Comparison of ENCODE assay signal across 10 cellular contexts in the genomic region with DNA sequence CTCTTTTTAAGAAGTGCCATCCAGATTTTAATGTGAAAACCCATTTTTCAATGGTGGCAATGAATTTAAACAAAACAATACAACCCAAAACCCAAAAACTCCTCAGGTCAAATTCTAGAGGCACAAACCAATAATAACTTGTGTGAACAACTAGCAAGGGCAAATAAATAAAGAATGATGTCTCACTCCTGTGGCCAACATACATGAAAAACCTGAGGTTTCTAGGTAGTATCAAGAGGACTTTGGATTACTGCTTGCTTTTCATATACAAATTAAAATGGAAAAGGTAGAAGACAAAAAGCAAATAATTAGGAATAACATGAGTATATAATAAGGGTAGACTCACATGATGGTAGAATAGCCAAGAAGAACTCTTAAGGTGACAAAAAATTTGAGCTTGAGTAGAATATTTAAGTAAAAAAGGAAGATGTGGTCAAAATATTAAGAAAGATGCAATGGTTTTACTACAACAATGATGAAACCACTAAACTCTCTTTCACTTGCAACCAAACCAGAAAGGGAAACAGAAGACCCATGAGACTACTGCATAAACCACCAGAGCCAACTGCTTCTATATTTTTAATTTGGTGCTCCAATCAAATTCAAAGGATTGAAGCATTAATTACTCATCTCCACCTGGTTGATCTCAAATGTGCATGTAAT. TPM values are rescaled to one million over a fixed set of nuclear protein-coding genes. Genes with fewer than 3 reads are reported as not detected.
A peak's percentile ranks its signal among the peaks of the same experiment; 100 is the strongest.
DNase-seq lines count a peak whose midpoint lies in the region; ATAC-seq, FAIRE-seq and TF ChIP-seq lines count a peak whose summit lies in the region.
"Had no signal": no experiment of that assay in that cellular context is flagged by ENCODE, and none has a peak within 500 bp of the region (broad histone marks: within the 10 kb centered on the region; RNA-seq: fewer than 3 reads in every experiment).

No MANE protein-coding gene starts in this region.

- TF ChIP-seq EP300 in GM12878 (IDR thresholded peaks at IDR 0.05; ENCODE audit: borderline replicate concordance in 1 of 2, control insufficient read depth in 1 of 2, low read depth in 2 of 2, low read length in 2 of 2), result peak; percentile 45 to 53; a peak in 2 of 4 replicates
- no peak for TF ChIP-seq EP300 in HepG2 (IDR thresholded peaks at IDR 0.05; ENCODE audit: low read depth in 2 of 2, low read length in 2 of 2)
- no peak for TF ChIP-seq EP300 in HepG2 (CRISPR knock-in tag; IDR thresholded peaks at IDR 0.05; ENCODE audit: borderline replicate concordance)

- no peak for TF ChIP-seq RAD21 in GM12878 (IDR thresholded peaks at IDR 0.05; ENCODE audit: insufficient read depth, low read depth, low read length)
- no peak for TF ChIP-seq RAD21 in HepG2 (CRISPR knock-in tag; IDR thresholded peaks at IDR 0.05)

- TF ChIP-seq POLR2A in GM12878 (IDR thresholded peaks at IDR 0.05; ENCODE audit: low read depth, low read length) (no peak), HepG2 (IDR thresholded peaks at IDR 0.05; ENCODE audit: insufficient read depth in 1 of 2, low read depth in 2 of 2, low read length in 2 of 2) (no peak)

- TF ChIP-seq CTCF in GM12878 (IDR thresholded peaks at IDR 0.05 in 2 of 3, conservative IDR thresholded peaks at IDR 0.05 in 1 of 3; ENCODE audit: control insufficient read depth in 2 of 3, extremely low read depth in 1 of 3, insufficient read depth in 1 of 3, low read depth in 3 of 3, low read length in 3 of 3), result no peak
- TF ChIP-seq CTCF in HepG2 (CRISPR knock-in tag; IDR thresholded peaks at IDR 0.05), result no peak
- TF ChIP-seq CTCF in OCI-LY7 (conservative IDR thresholded peaks at IDR 0.05; ENCODE audit: low read length), result no peak

- H3K27ac ChIP-seq in GM12878 (ENCODE audit: control insufficient read depth, insufficient read depth) (no peak overlapping the region), HepG2 (ENCODE audit: extremely low read length, insufficient read depth, low read length) (no peak overlapping the region), OCI-LY7 (ENCODE audit: low read depth, low read length, poor library complexity, severe bottlenecking) (no peak overlapping the region)
- no peak overlapping the region for H3K27ac ChIP-seq in CD8-positive, alpha-beta memory T cell (ENCODE audit: low read depth, low read length)
- H3K27ac ChIP-seq: cardiac muscle cell had no signal

- no peak overlapping the region for H3K4me3 ChIP-seq in GM12878
- H3K4me3 ChIP-seq in HepG2 (replicated peaks in 1 of 3; ENCODE audit: insufficient read depth in 1 of 3, low read depth in 2 of 3, low read length in 3 of 3), result no peak overlapping the region
- H3K4me3 ChIP-seq in OCI-LY7 (ENCODE audit: low read depth, low read length, poor library complexity, severe bottlenecking), result no peak overlapping the region
- no peak overlapping the region for H3K4me3 ChIP-seq in CD8-positive, alpha-beta memory T cell (ENCODE audit: low read length)
- H3K4me3 ChIP-seq: cardiac muscle cell had no signal

- H3K27me3 Mint-ChIP-seq in CD8-positive, alpha-beta memory T cell, result no peaks in the 10 kb centered on the region

- H3K36me3 ChIP-seq in GM12878 (ENCODE audit: control insufficient read depth in 2 of 2, insufficient read depth in 2 of 2, low read length in 1 of 2) (peaks cover 3 to 21% of the 10 kb centered on the region in 2 experiments; a peak in 3 of 4 replicates), HepG2 (replicated peaks in 1 of 2; ENCODE audit: control insufficient read depth in 1 of 2, insufficient read depth in 2 of 2, low read length in 2 of 2) (peaks cover 25 to 74% of the 10 kb centered on the region in 2 experiments), OCI-LY7 (ENCODE audit: insufficient read depth, low read length) (peaks cover 86% of the 10 kb centered on the region)
- H3K36me3 ChIP-seq in CD8-positive, alpha-beta memory T cell (ENCODE audit: insufficient read depth, low read length), result peaks cover 24% of the 10 kb centered on the region

- POLR2A ChIA-PET in GM12878 (lab: Charles Lee) (interaction anchor here (0.6 to 2.0 kb wide), 11 partner anchors 9 to 256 kb away, joined by 3 to 9 read pairs (median 3); no protein-coding TSS in a partner anchor), HepG2 (lab: Yijun Ruan, JAX) (no interaction called here), OCI-LY7 (lab: Charles Lee) (interaction anchor here (0.6 to 2.5 kb wide), 6 partner anchors 14 to 276 kb away, joined by 3 to 7 read pairs (median 5); no protein-coding TSS in a partner anchor)
- POLR2A ChIA-PET in CD8-positive, alpha-beta memory T cell (lab: Charles Lee), result no interaction called here

- H3K9me3 Mint-ChIP-seq in CD8-positive, alpha-beta memory T cell, result no peaks in the 10 kb centered on the region

- SMC1A ChIA-PET in GM12878 (lab: Charles Lee; ENCODE audit: uncharacterized antibody, unreplicated experiment), result interaction anchor here (0.6 to 6.2 kb wide), 24 partner anchors 8 to 450 kb away, joined by 3 to 42 read pairs (median 6); a partner anchor contains a TSS

- RAD21 ChIA-PET in GM12878 (lab: Charles Lee; ENCODE audit: unreplicated experiment), result interaction anchor here (0.6 to 3.1 kb wide), 20 partner anchors 12 to 452 kb away, joined by 3 to 11 read pairs (median 4); a partner anchor contains a TSS

- H2AFZ ChIP-seq in GM12878 (ENCODE audit: control insufficient read depth, low read depth, low read length) (no peak overlapping the region), HepG2 (ENCODE audit: low read length) (no peak overlapping the region), OCI-LY7 (ENCODE audit: low read length) (no peak overlapping the region)

- H3K9me2 ChIP-seq in OCI-LY7 (ENCODE audit: insufficient read depth, low read length), result no peaks in the 10 kb centered on the region

- FAIRE-seq in GM12878 (lab: Jason Lieb, UNC) (peak; percentile 77), HepG2 (lab: Jason Lieb, UNC) (no peak)

- peaks cover 6% of the 10 kb centered on the region for H3K4me1 ChIP-seq in GM12878 (ENCODE audit: control insufficient read depth, insufficient read depth, low read length)
- H3K4me1 ChIP-seq in HepG2 (ENCODE audit: insufficient read depth, low read length), result no peaks in the 10 kb centered on the region
- peaks cover 8% of the 10 kb centered on the region for H3K4me1 ChIP-seq in OCI-LY7 (ENCODE audit: insufficient read depth, low read length, poor library complexity, severe bottlenecking)
- no peaks in the 10 kb centered on the region for H3K4me1 ChIP-seq in CD8-positive, alpha-beta memory T cell (ENCODE audit: insufficient read depth, low read length)

- DNase-seq in GM12878 (ENCODE audit: low read depth, low spot score) (no peak), HepG2 (ENCODE audit: low spot score) (no peak), OCI-LY7 (ENCODE audit: low spot score) (no peak)
- DNase-seq in CD8-positive, alpha-beta memory T cell, result no peak
- DNase-seq: NCI-H69 had no signal

- ATAC-seq in GM18861 (IDR thresholded peaks at IDR 0.05; ENCODE audit: unreplicated experiment) (peak; percentile 86), GM21737 (IDR thresholded peaks at IDR 0.05; ENCODE audit: unreplicated experiment) (peak; percentile 64), HG03460 (IDR thresholded peaks at IDR 0.05; ENCODE audit: unreplicated experiment) (peak; percentile 87), GM12878 (peak; percentile 95), HepG2 (no peak), SK-N-SH treated with all-trans-retinoic acid at 6 μM for 48 hours (no peak)

- H3K79me2 ChIP-seq in GM12878 (ENCODE audit: control insufficient read depth, insufficient read depth, low read length), result no peaks in the 10 kb centered on the region; the same call in 1 of the 2 replicates
- H3K79me2 ChIP-seq in HepG2 (ENCODE audit: insufficient read depth, low read length), result peaks cover 3% of the 10 kb centered on the region
- peaks cover 20% of the 10 kb centered on the region; the same call in 1 of the 2 replicates for H3K79me2 ChIP-seq in OCI-LY7 (ENCODE audit: insufficient read depth, low read depth, low read length)

- peaks cover 5 to 21% (median 12%) of the 10 kb centered on the region in 3 donors for H3K4me1 Mint-ChIP-seq in CD8-positive, alpha-beta memory T cell

- peaks cover 7 to 66% (median 17%) of the 10 kb centered on the region in 3 donors for H3K36me3 Mint-ChIP-seq in CD8-positive, alpha-beta memory T cell

- BruUV-seq in GM12878 (replicated peaks; lab: Mats Ljungman, UMichigan) (no TSS peak), HepG2 (replicated peaks; lab: Mats Ljungman, UMichigan) (no TSS peak), OCI-LY7 (replicated peaks; lab: Mats Ljungman, UMichigan) (no TSS peak)

- H3K4me3 Mint-ChIP-seq in CD8-positive, alpha-beta memory T cell, result no peak overlapping the region

- in situ Hi-C loops in GM12878 (cut with MboI), result no loop called here
- in situ Hi-C loops in HepG2 (cut with HindIII; ENCODE audit: extremely low pct_ligation_motif_present, low pct_unique_long_range_greater_than_20kb), result no loop called here

- H3K27ac Mint-ChIP-seq in CD8-positive, alpha-beta memory T cell, result peak overlapping the region in 4 of 8 donors; percentile 15 to 72 (median 30)

- H3K9me3 ChIP-seq in GM12878 (replicated peaks; ENCODE audit: control insufficient read depth, insufficient read depth, low read length) (no peaks in the 10 kb centered on the region), HepG2 (ENCODE audit: low read length) (no peaks in the 10 kb centered on the region), OCI-LY7 (ENCODE audit: low read length) (peaks cover 6% of the 10 kb centered on the region; the same call in 1 of the 2 replicates)
- no peaks in the 10 kb centered on the region for H3K9me3 ChIP-seq in CD8-positive, alpha-beta memory T cell (ENCODE audit: low read length)

- no peak overlapping the region for H3K9ac ChIP-seq in GM12878 (ENCODE audit: control insufficient read depth, insufficient read depth, low read length)
- no peak overlapping the region for H3K9ac ChIP-seq in HepG2 (ENCODE audit: insufficient read depth, low read depth, low read length)

- no peaks in the 10 kb centered on the region for H4K20me1 ChIP-seq in GM12878 (ENCODE audit: control insufficient read depth, insufficient read depth)
- 0 out of 2 replicates have a peak, but pooled peaks cover 4% of the 10 kb centered on the region for H4K20me1 ChIP-seq in HepG2 (ENCODE audit: insufficient read depth, low read length)
- no peaks in the 10 kb centered on the region for H4K20me1 ChIP-seq in OCI-LY7 (ENCODE audit: insufficient read depth, low read length)

- intact Hi-C loops in GM12878 (cut with micrococcal nuclease; ENCODE audit: unreplicated experiment), result loop anchor here (5.0 kb wide), 2 partner anchors 185 to 200 kb away; a partner anchor contains a TSS
- intact Hi-C loops in HepG2 (cut with micrococcal nuclease; ENCODE audit: unreplicated experiment), result loop anchor here (1.0 kb wide), 1 partner anchor 35 kb away; no protein-coding TSS in a partner anchor
- intact Hi-C loops in OCI-LY7 (cut with micrococcal nuclease; ENCODE audit: unreplicated experiment), result no loop called here

- H3K27me3 ChIP-seq in GM12878 (replicated peaks in 1 of 2; ENCODE audit: control insufficient read depth in 2 of 2, insufficient read depth in 2 of 2, low read length in 1 of 2), result no peaks in the 10 kb centered on the region
- H3K27me3 ChIP-seq in HepG2 (ENCODE audit: control insufficient read depth in 1 of 2, insufficient read depth in 2 of 2, low read length in 2 of 2), result no peaks in the 10 kb centered on the region
- H3K27me3 ChIP-seq in CD8-positive, alpha-beta memory T cell (ENCODE audit: insufficient read depth, low read length, poor library complexity, severe bottlenecking), result no peaks in the 10 kb centered on the region
- H3K27me3 ChIP-seq: cardiac muscle cell had no signal

- CTCF ChIA-PET in GM12878 (lab: Yijun Ruan, JAX) (interaction anchor here (0.6 to 4.0 kb wide), 7 partner anchors 16 to 452 kb away, joined by 3 to 14 read pairs (median 4); no protein-coding TSS in a partner anchor), HepG2 (lab: Yijun Ruan, JAX; ENCODE audit: low intra/inter-chr PET ratio, low total read pairs) (no interaction called here), OCI-LY7 (lab: Charles Lee; ENCODE audit: unreplicated experiment) (no interaction called here)
- CTCF ChIA-PET in CD8-positive, alpha-beta memory T cell (lab: Charles Lee), result no interaction called here

- H3K4me2 ChIP-seq in GM12878 (ENCODE audit: control insufficient read depth, insufficient read depth) (no peak overlapping the region), HepG2 (ENCODE audit: low read depth, low read length) (no peak overlapping the region), OCI-LY7 (ENCODE audit: low read length) (no peak overlapping the region)

RNA-seq across cellular contexts. Expression of a gene that starts 53.5 kb away (rescaled TPM):
- 304 and 337 TPM in 2 replicates for total RNA-seq in GM12878 (2013; cell fraction: nucleolus; rRNA removed)
- 91.0 and 119 TPM in 2 replicates for total RNA-seq in GM12878 (2014; rRNA removed)
- 136 and 141 TPM in 2 replicates for total RNA-seq in GM12878 (2014; rRNA removed; fragmentation: Illumina TruSeq; extraction: Trizol)
- 102 and 105 TPM in 2 replicates for total RNA-seq in GM12878 (2021)
- 95.7 TPM for polyA plus RNA-seq in GM12878 (2011; ENCODE audit: low read depth)
- polyA plus RNA-seq in GM12878 (2011; rRNA removed), result 387 and 495 TPM in 2 replicates
- 119 and 126 TPM in 2 replicates for polyA plus RNA-seq in GM12878 (2011; cell fraction: cytosol; rRNA removed)
- polyA plus RNA-seq in GM12878 (2011; cell fraction: nucleus; rRNA removed), result 126 and 130 TPM in 2 replicates
- 95.1 and 139 TPM in 2 replicates for polyA plus RNA-seq in GM12878 (2012)
- 155 and 196 TPM in 2 replicates for polyA plus RNA-seq in GM12878 (2014; fragmentation: Illumina TruSeq; extraction: Trizol)
- polyA plus RNA-seq in GM12878 (2014; fragmentation: Nextera tagmentation; extraction: Ambion mirVana), result 100 to 1,000 TPM; 102 to 134 TPM
- polyA plus RNA-seq in GM12878 (2014; rRNA removed), result 79.7 and 93.1 TPM in 2 replicates
- polyA plus RNA-seq in GM12878 (2016; fragmentation: Nextera tagmentation; extraction: Ambion mirVana), result 100 to 1,000 TPM; 171 to 187 TPM
- polyA minus RNA-seq in GM12878 (2011; rRNA and poly(A)+ RNA removed), result 158 and 297 TPM in 2 replicates
- 46.1 and 75.2 TPM in 2 replicates for polyA minus RNA-seq in GM12878 (2011; cell fraction: cytosol; rRNA and poly(A)+ RNA removed)
- polyA minus RNA-seq in GM12878 (2011; cell fraction: nucleus; rRNA and poly(A)+ RNA removed), result 43.8 and 61.5 TPM in 2 replicates
- 149 and 246 TPM in 2 replicates for total RNA-seq in HepG2 (2016; rRNA removed; fragmentation: Illumina TruSeq; extraction: Trizol)
- 19.9 and 25.4 TPM in 2 replicates for total RNA-seq in HepG2 (2016; cell fraction: cytosol; rRNA removed; fragmentation: Illumina TruSeq; extraction: Trizol; ENCODE audit: low read depth)
- 151 and 220 TPM in 2 replicates for total RNA-seq in HepG2 (2016; cell fraction: insoluble cytoplasmic fraction; rRNA removed; fragmentation: Illumina TruSeq; extraction: Trizol)
- 49.5 and 53.8 TPM in 2 replicates for total RNA-seq in HepG2 (2016; cell fraction: membrane; rRNA removed; fragmentation: Illumina TruSeq; extraction: Trizol)
- total RNA-seq in HepG2 (2016; cell fraction: nucleus; rRNA removed; fragmentation: Illumina TruSeq; extraction: Trizol), result 83.7 and 87.9 TPM in 2 replicates
- 149 and 230 TPM in 2 replicates for polyA plus RNA-seq in HepG2 (2011; rRNA removed)
- polyA plus RNA-seq in HepG2 (2011; cell fraction: cytosol; rRNA removed), result 82.7 and 108 TPM in 2 replicates
- polyA plus RNA-seq in HepG2 (2011; cell fraction: nucleus; rRNA removed), result 47.0 and 56.6 TPM in 2 replicates
- polyA plus RNA-seq in HepG2 (2012), result 118 and 170 TPM in 2 replicates
- 10.3 and 11.0 TPM in 2 replicates for polyA plus RNA-seq in HepG2 (2016; cell fraction: cytosol; fragmentation: Illumina TruSeq; extraction: Trizol; ENCODE audit: low read depth)
- polyA plus RNA-seq in HepG2 (2016; cell fraction: insoluble cytoplasmic fraction; fragmentation: Illumina TruSeq; extraction: Trizol; ENCODE audit: low read depth), result 177 and 181 TPM in 2 replicates
- 29.5 and 30.4 TPM in 2 replicates for polyA plus RNA-seq in HepG2 (2016; cell fraction: membrane; fragmentation: Illumina TruSeq; extraction: Trizol; ENCODE audit: low read depth)
- polyA plus RNA-seq in HepG2 (2016; cell fraction: nucleus; fragmentation: Illumina TruSeq; extraction: Trizol; ENCODE audit: insufficient read depth, low read depth), result 88.4 and 95.0 TPM in 2 replicates
- polyA minus RNA-seq in HepG2 (2011; rRNA and poly(A)+ RNA removed; ENCODE audit: low replicate concordance), result 23.5 and 77.2 TPM in 2 replicates
- polyA minus RNA-seq in HepG2 (2011; cell fraction: cytosol; rRNA and poly(A)+ RNA removed), result 99.1 and 111 TPM in 2 replicates
- polyA minus RNA-seq in HepG2 (2011; cell fraction: nucleus; rRNA and poly(A)+ RNA removed), result 151 and 153 TPM in 2 replicates
- total RNA-seq in OCI-LY7 (2014; rRNA removed; shearing (Covaris generic)), result 90.5 and 108 TPM in 2 replicates
- 119 and 140 TPM in 2 replicates for total RNA-seq in OCI-LY7 (2022)
- 100 to 1,000 TPM; 143 to 146 TPM for total RNA-seq in CD8-positive, alpha-beta memory T cell
- 102 TPM for polyA plus RNA-seq in CD8-positive, alpha-beta memory T cell

RNA-seq across cellular contexts. Expression of a gene that starts 55.7 kb away (rescaled TPM):
- 50.4 and 55.8 TPM in 2 replicates for total RNA-seq in GM12878 (2013; cell fraction: nucleolus; rRNA removed)
- total RNA-seq in GM12878 (2014; rRNA removed) (63.4 and 68.5 TPM in 2 replicates), GM12878 (2014; rRNA removed; fragmentation: Illumina TruSeq; extraction: Trizol) (63.2 and 63.4 TPM in 2 replicates), GM12878 (2021) (89.7 and 92.9 TPM in 2 replicates), HepG2 (2016; rRNA removed; fragmentation: Illumina TruSeq; extraction: Trizol) (18.7 and 48.5 TPM in 2 replicates), OCI-LY7 (2022) (171 and 177 TPM in 2 replicates)
- polyA plus RNA-seq in GM12878 (2011; ENCODE audit: low read depth), result 40.3 TPM
- polyA plus RNA-seq in GM12878 (2011; rRNA removed) (118 and 136 TPM in 2 replicates), GM12878 (2014; fragmentation: Illumina TruSeq; extraction: Trizol) (97.4 and 108 TPM in 2 replicates), GM12878 (2014; fragmentation: Nextera tagmentation; extraction: Ambion mirVana) (10 to 100 TPM; 37.4 to 74.4 TPM), GM12878 (2014; rRNA removed) (68.6 and 79.5 TPM in 2 replicates), GM12878 (2016; fragmentation: Nextera tagmentation; extraction: Ambion mirVana) (10 to 100 TPM; 85.0 to 89.9 TPM), HepG2 (2011; rRNA removed) (6.1 and 9.7 TPM in 2 replicates)
- polyA plus RNA-seq in GM12878 (2011; cell fraction: cytosol; rRNA removed), result 74.9 and 83.7 TPM in 2 replicates
- polyA plus RNA-seq in GM12878 (2011; cell fraction: nucleus; rRNA removed), result 46.4 and 68.7 TPM in 2 replicates
- polyA plus RNA-seq in GM12878 (2012), result 34.7 and 41.0 TPM in 2 replicates
- polyA minus RNA-seq in GM12878 (2011; rRNA and poly(A)+ RNA removed), result 124 and 156 TPM in 2 replicates
- 44.2 and 46.8 TPM in 2 replicates for polyA minus RNA-seq in GM12878 (2011; cell fraction: cytosol; rRNA and poly(A)+ RNA removed)
- 23.0 and 38.4 TPM in 2 replicates for polyA minus RNA-seq in GM12878 (2011; cell fraction: nucleus; rRNA and poly(A)+ RNA removed)
- total RNA-seq in HepG2 (2016; cell fraction: cytosol; rRNA removed; fragmentation: Illumina TruSeq; extraction: Trizol; ENCODE audit: low read depth), result 2.9 and 3.3 TPM in 2 replicates
- total RNA-seq in HepG2 (2016; cell fraction: insoluble cytoplasmic fraction; rRNA removed; fragmentation: Illumina TruSeq; extraction: Trizol), result 19.6 and 52.2 TPM in 2 replicates
- total RNA-seq in HepG2 (2016; cell fraction: membrane; rRNA removed; fragmentation: Illumina TruSeq; extraction: Trizol), result 5.7 and 6.2 TPM in 2 replicates
- 18.5 and 20.1 TPM in 2 replicates for total RNA-seq in HepG2 (2016; cell fraction: nucleus; rRNA removed; fragmentation: Illumina TruSeq; extraction: Trizol)
- 6.6 TPM in 2 replicates for polyA plus RNA-seq in HepG2 (2011; cell fraction: cytosol; rRNA removed)
- polyA plus RNA-seq in HepG2 (2011; cell fraction: nucleus; rRNA removed), result 2.8 and 3.3 TPM in 2 replicates
- polyA plus RNA-seq in HepG2 (2012), result 8.0 and 12.3 TPM in 2 replicates
- polyA plus RNA-seq in HepG2 (2016; cell fraction: cytosol; fragmentation: Illumina TruSeq; extraction: Trizol; ENCODE audit: low read depth), result 1.3 and 1.7 TPM in 2 replicates
- polyA plus RNA-seq in HepG2 (2016; cell fraction: insoluble cytoplasmic fraction; fragmentation: Illumina TruSeq; extraction: Trizol; ENCODE audit: low read depth), result 48.5 and 50.3 TPM in 2 replicates
- 2.9 and 3.0 TPM in 2 replicates for polyA plus RNA-seq in HepG2 (2016; cell fraction: membrane; fragmentation: Illumina TruSeq; extraction: Trizol; ENCODE audit: low read depth)
- 22.1 and 25.3 TPM in 2 replicates for polyA plus RNA-seq in HepG2 (2016; cell fraction: nucleus; fragmentation: Illumina TruSeq; extraction: Trizol; ENCODE audit: insufficient read depth, low read depth)
- 10.7 and 78.5 TPM in 2 replicates for polyA minus RNA-seq in HepG2 (2011; rRNA and poly(A)+ RNA removed; ENCODE audit: low replicate concordance)
- 9.1 and 11.2 TPM in 2 replicates for polyA minus RNA-seq in HepG2 (2011; cell fraction: cytosol; rRNA and poly(A)+ RNA removed)
- polyA minus RNA-seq in HepG2 (2011; cell fraction: nucleus; rRNA and poly(A)+ RNA removed), result 8.8 and 9.1 TPM in 2 replicates
- total RNA-seq in OCI-LY7 (2014; rRNA removed; shearing (Covaris generic)), result 61.2 and 66.1 TPM in 2 replicates
- total RNA-seq in CD8-positive, alpha-beta memory T cell, result 100 to 1,000 TPM; 175 to 178 TPM
- polyA plus RNA-seq in CD8-positive, alpha-beta memory T cell, result 14.8 TPM

Comparison
In these comparisons a context has a peak if more than half of its experiments do, and no peak if none do; other contexts are left out.
1. ATAC-seq: peak in GM18861 (single experiment), GM21737 (single experiment), HG03460 (single experiment) and GM12878 (single experiment); none in HepG2 (single experiment) and SK-N-SH treated with all-trans-retinoic acid at 6 μM for 48 hours (single experiment).
2. POLR2A ChIA-PET loops: an anchor here in GM12878 (0.6 to 2.0 kb wide) and OCI-LY7 (0.6 to 2.5 kb wide); none called in HepG2 and CD8-positive, alpha-beta memory T cell.